ENCODE assay signal across 19 cellular contexts in genomic region chr9:35350212-35350611, GRCh38.
A peak's percentile ranks its signal among the peaks of the same experiment; 100 is the strongest.
DNase-seq lines count a peak whose midpoint lies in the region; ATAC-seq and TF ChIP-seq lines count a peak whose summit lies in the region.
"Had no signal": no experiment of that assay in that cellular context is flagged by ENCODE, and none has a peak within 500 bp of the region (broad histone marks: within the 10 kb centered on the region; RNA-seq: fewer than 3 reads in every experiment).

No MANE protein-coding gene starts in this region.

- H3K36me3 ChIP-seq in SK-N-SH (replicated peaks in 1 of 2; ENCODE audit: control insufficient read depth in 1 of 2, insufficient read depth in 2 of 2, low read length in 1 of 2), result no peaks in the 10 kb centered on the region
- H3K36me3 ChIP-seq in breast epithelium, result no peaks in the 10 kb centered on the region
- H3K36me3 ChIP-seq: BLaER1 treated with 17β-estradiol and CSF1 and Interleukin-3, amounts not matched to agents 10 nM and 100 nM; HAP-1; spleen had no signal

- no peaks in the 10 kb centered on the region for H3K9me3 ChIP-seq in SK-N-SH
- no peaks in the 10 kb centered on the region for H3K9me3 ChIP-seq in breast epithelium
- H3K9me3 ChIP-seq: BLaER1 treated with 17β-estradiol and CSF1 and Interleukin-3, amounts not matched to agents 10 nM and 100 nM; HAP-1; spleen; tibial artery had no signal

- WGBS in SK-N-SH (ENCODE audit: low lambda C conversion rate), result 93% methylated on average over 1 of the region's 1 CpG

- no peaks in the 10 kb centered on the region for H4K20me1 ChIP-seq in SK-N-SH (ENCODE audit: insufficient read depth)
- H4K20me1 ChIP-seq: BLaER1 treated with 17β-estradiol and CSF1 and Interleukin-3, amounts not matched to agents 10 nM and 100 nM had no signal

- intact Hi-C loops in breast epithelium (cut with DNase I; ENCODE audit: low total_unique reads), result no loop called here

- H3K4me2 ChIP-seq in SK-N-SH, result peak overlapping the region; percentile 48
- H3K4me2 ChIP-seq: BLaER1 treated with 17β-estradiol and CSF1 and Interleukin-3, amounts not matched to agents 10 nM and 100 nM had no signal

- ATAC-seq in SK-N-SH treated with all-trans-retinoic acid at 6 μM for 48 hours, result no peak
- ATAC-seq: left colon had no signal

- no peaks in the 10 kb centered on the region for H3K79me2 ChIP-seq in SK-N-SH (ENCODE audit: insufficient read depth)

- no peak for DNase-seq in SK-N-SH
- no peak for DNase-seq in breast epithelium (ENCODE audit: low spot score in 2 of 2)
- DNase-seq in medulla oblongata (ENCODE audit: extremely low spot score), result peak; percentile 91
- DNase-seq in superior temporal gyrus (ENCODE audit: extremely low spot score), result peak; percentile 86
- no peak for DNase-seq in SK-N-DZ (ENCODE audit: low spot score)
- no peak for DNase-seq in activated gamma-delta T cell (lab: John Stamatoyannopoulos, UW)
- no peak for DNase-seq in T-helper 1 cell
- DNase-seq: activated CD4-positive, alpha-beta T cell treated with anti-CD3 and anti-CD28 coated beads for 1 hour; endodermal cell; left colon; NCI-H1694 treated with DMSO at 0.1 percent for 48 hours; NCI-H446; SIG-M5; spleen; stimulated activated CD8-positive, alpha-beta memory T cell treated with anti-CD3 and anti-CD28 coated beads, Interleukin-4, amount 100 ng/mL, for 48 hours; tibial artery had no signal

- no peak for TF ChIP-seq EP300 in SK-N-SH (IDR thresholded peaks at IDR 0.05; ENCODE audit: borderline replicate concordance in 1 of 2, low read depth in 1 of 2, low read length in 1 of 2)

- no peak overlapping the region; the same call in 1 of the 2 replicates for H2AFZ ChIP-seq in SK-N-SH (ENCODE audit: low read depth)

- H3K4me3 ChIP-seq in SK-N-SH (ENCODE audit: low read depth in 2 of 2, low read length in 1 of 2), result no peak overlapping the region
- H3K4me3 ChIP-seq in breast epithelium, result no peak overlapping the region
- H3K4me3 ChIP-seq: BLaER1 treated with 17β-estradiol and CSF1 and Interleukin-3, amounts not matched to agents 10 nM and 100 nM; HAP-1; spleen; tibial artery had no signal

- H3K27ac ChIP-seq in SK-N-SH (ENCODE audit: low read depth in 2 of 2, low read length in 1 of 2) (peak overlapping the region in 1 of 2 experiments; percentile 68; a peak in 1 of 4 replicates), breast epithelium (peak overlapping the region; percentile 40 to 49)
- H3K27ac ChIP-seq: BLaER1 treated with 17β-estradiol and CSF1 and Interleukin-3, amounts not matched to agents 10 nM and 100 nM; spleen had no signal

- no peak for TF ChIP-seq POLR2A in breast epithelium (IDR thresholded peaks at IDR 0.05)

- H3K4me1 ChIP-seq in SK-N-SH (ENCODE audit: control insufficient read depth in 1 of 2, insufficient read depth in 2 of 2, low read depth in 1 of 2, low read length in 1 of 2) (peaks cover 0 to 16% of the 10 kb centered on the region in 2 experiments; a peak in 1 of 4 replicates), breast epithelium (no peaks in the 10 kb centered on the region)
- H3K4me1 ChIP-seq: BLaER1 treated with 17β-estradiol and CSF1 and Interleukin-3, amounts not matched to agents 10 nM and 100 nM; spleen had no signal

- CTCF ChIA-PET in SK-N-SH (lab: Yijun Ruan, JAX), result no interaction called here

- no peak for TF ChIP-seq CTCF in SK-N-SH (IDR thresholded peaks at IDR 0.05)
- no peak for TF ChIP-seq CTCF in breast epithelium (IDR thresholded peaks at IDR 0.05)

- POLR2A ChIA-PET in SK-N-SH (lab: Yijun Ruan, JAX), result no interaction called here

- H3K9me2 ChIP-seq in SK-N-SH, result no peaks in the 10 kb centered on the region

- TF ChIP-seq RAD21 in SK-N-SH (IDR thresholded peaks at IDR 0.05; ENCODE audit: low read length), result no peak

- H3K9ac ChIP-seq in SK-N-SH, result no peak overlapping the region
- H3K9ac ChIP-seq: BLaER1 treated with 17β-estradiol and CSF1 and Interleukin-3, amounts not matched to agents 10 nM and 100 nM had no signal

- peaks cover 10% of the 10 kb centered on the region for H3F3A ChIP-seq in SK-N-SH (replicated peaks; ENCODE audit: insufficient read depth)

- H3K27me3 ChIP-seq in SK-N-SH (ENCODE audit: insufficient read depth), result no peaks in the 10 kb centered on the region
- H3K27me3 ChIP-seq in breast epithelium, result no peaks in the 10 kb centered on the region
- H3K27me3 ChIP-seq: BLaER1 treated with 17β-estradiol and CSF1 and Interleukin-3, amounts not matched to agents 10 nM and 100 nM; spleen; tibial artery had no signal

TF ChIP-seq in SK-N-SH, 30 proteins besides CTCF, POLR2A, EP300 and RAD21 (continues in another document):
- TF ChIP-seq FOXM1 (IDR thresholded peaks at IDR 0.05; ENCODE audit: low read depth) (no peak), EZH2phosphoT487 (IDR thresholded peaks at IDR 0.05; ENCODE audit: borderline replicate concordance, low read depth) (no peak), RCOR1 (IDR thresholded peaks at IDR 0.05; ENCODE audit: low read length) (no peak), NFIC (IDR thresholded peaks at IDR 0.05; ENCODE audit: borderline replicate concordance) (no peak), GATA2 (CRISPR knock-in tag; IDR thresholded peaks at IDR 0.05) (no peak), GABPA (IDR thresholded peaks at IDR 0.05; ENCODE audit: low read depth) (no peak), MEF2A (IDR thresholded peaks at IDR 0.05; ENCODE audit: borderline replicate concordance, low read depth) (no peak), YY1 (IDR thresholded peaks at IDR 0.05; ENCODE audit: low read depth) (no peak), USF1 (IDR thresholded peaks at IDR 0.05; ENCODE audit: borderline replicate concordance, low read depth) (no peak)

TF ChIP-seq in SK-N-SH treated with all-trans-retinoic acid at 6 μM for 48 hours, 23 proteins besides CTCF, POLR2A, EP300 and RAD21:
- no peak for TF ChIP-seq ZC3H10 (CRISPR knock-in tag; IDR thresholded peaks at IDR 0.05)
- no peak for TF ChIP-seq ISL1 (CRISPR knock-in tag; IDR thresholded peaks at IDR 0.05)
- TF ChIP-seq ESRRG (CRISPR knock-in tag; IDR thresholded peaks at IDR 0.05), result no peak
- TF ChIP-seq SNAI2 (CRISPR knock-in tag; IDR thresholded peaks at IDR 0.05), result no peak
- TF ChIP-seq GLIS3 (CRISPR knock-in tag; IDR thresholded peaks at IDR 0.05), result no peak
- TF ChIP-seq OSR1 (CRISPR knock-in tag; IDR thresholded peaks at IDR 0.05), result no peak
- TF ChIP-seq RARB (CRISPR knock-in tag; IDR thresholded peaks at IDR 0.05), result no peak

Comparison
In these comparisons a context has a peak if more than half of its experiments do, and no peak if none do; other contexts are left out.
1. DNase-seq: peak in medulla oblongata (single experiment) and superior temporal gyrus (single experiment); none in SK-N-SH (single experiment), breast epithelium (0 of 2), SK-N-DZ (single experiment), activated gamma-delta T cell (single experiment) and T-helper 1 cell (0 of 5).